In genomic region chr20:63238491-63239126, GRCh38 we compare ENCODE assay signal across 19 cellular contexts. TPM values are rescaled to one million over a fixed set of nuclear protein-coding genes. Genes with fewer than 3 reads are reported as not detected.
DNase-seq lines count a peak whose midpoint lies in the region; ATAC-seq and TF ChIP-seq lines count a peak whose summit lies in the region.
"Had no signal": no experiment of that assay in that cellular context is flagged by ENCODE, and none has a peak within 500 bp of the region (broad histone marks: within the 10 kb centered on the region; RNA-seq: fewer than 3 reads in every experiment).

No MANE protein-coding gene starts in this region.

- no peaks in the 10 kb centered on the region for H3K79me2 ChIP-seq in SK-N-SH (ENCODE audit: insufficient read depth)

- in situ Hi-C loops in GM13977 (cut with MboI; ENCODE audit: low pct_unique_long_range_greater_than_20kb, low sequenced_read_pairs, unreplicated experiment) = loop anchor here (25.0 kb wide), 1 partner anchor 99 kb away; no protein-coding TSS in a partner anchor

- H2AFZ ChIP-seq in SK-N-SH (ENCODE audit: low read depth) = no peak overlapping the region

- H3K36me3 ChIP-seq in BLaER1 = peaks cover 4% of the 10 kb centered on the region
- H3K36me3 ChIP-seq in SK-N-SH (replicated peaks in 1 of 2; ENCODE audit: control insufficient read depth in 1 of 2, insufficient read depth in 2 of 2, low read length in 1 of 2) = no peaks in the 10 kb centered on the region
- no peaks in the 10 kb centered on the region for H3K36me3 ChIP-seq in mucosa of descending colon (ENCODE audit: low read depth)

- intact Hi-C loops in mucosa of descending colon (cut with DNase I, micrococcal nuclease) = no loop called here

- H3K4me1 ChIP-seq in BLaER1 (peaks cover 98% of the 10 kb centered on the region), SK-N-SH (ENCODE audit: control insufficient read depth in 1 of 2, insufficient read depth in 2 of 2, low read depth in 1 of 2, low read length in 1 of 2) (peaks cover 0 to 7% of the 10 kb centered on the region in 2 experiments; a peak in 1 of 4 replicates), mucosa of descending colon (ENCODE audit: low read depth) (no peaks in the 10 kb centered on the region)

- DNase-seq in GM13977 (ENCODE audit: low spot score) (no peak), SK-N-SH (peak; percentile 57), mucosa of descending colon (no peak), NCI-H2107 (lab: John Stamatoyannopoulos, UW) (no peak), ureter (ENCODE audit: low spot score) (no peak), AML-193 (lab: John Stamatoyannopoulos, UW) (no peak)
- DNase-seq: activated naive CD4-positive, alpha-beta T cell treated with anti-CD3 and anti-CD28 coated beads, Interleukin-2, amount 50 U/mL, for 16 hours; CD4-positive, CD25-positive, alpha-beta regulatory T cell; central memory CD4-positive, alpha-beta T cell; natural killer cell; NCI-H1436; NCI-H510A; Right ventricle myocardium superior; stimulated activated CD4-positive, alpha-beta T cell treated with anti-CD3 and anti-CD28 coated beads, Interleukin-2, amount 100 ng/mL, for 48 hours had no signal

- H3K4me3 ChIP-seq in BLaER1 (peak overlapping the region; percentile 58), SK-N-SH (ENCODE audit: low read depth in 2 of 2, low read length in 1 of 2) (no peak overlapping the region), mucosa of descending colon (no peak overlapping the region)

- H4K20me1 ChIP-seq in BLaER1 (peaks cover 18% of the 10 kb centered on the region; the same call in 1 of the 2 replicates), SK-N-SH (ENCODE audit: insufficient read depth) (no peaks in the 10 kb centered on the region)

- no peaks in the 10 kb centered on the region for H3K9me2 ChIP-seq in SK-N-SH

- H3K27me3 ChIP-seq in BLaER1 (0 out of 2 replicates have a peak, but pooled peaks cover 2% of the 10 kb centered on the region), SK-N-SH (ENCODE audit: insufficient read depth) (no peaks in the 10 kb centered on the region)

- no peak for TF ChIP-seq EP300 in SK-N-SH (IDR thresholded peaks at IDR 0.05; ENCODE audit: borderline replicate concordance in 1 of 2, low read depth in 1 of 2, low read length in 1 of 2)

- peak overlapping the region; percentile 96 for H3K4me2 ChIP-seq in BLaER1
- no peak overlapping the region for H3K4me2 ChIP-seq in SK-N-SH

- 0 out of 2 replicates have a peak, but pooled peaks have one; percentile 16 for TF ChIP-seq RAD21 in SK-N-SH (IDR thresholded peaks at IDR 0.05; ENCODE audit: low read length)

- H3K27ac ChIP-seq in BLaER1 = peak overlapping the region; percentile 81
- H3K27ac ChIP-seq in SK-N-SH (ENCODE audit: low read depth in 2 of 2, low read length in 1 of 2) = no peak overlapping the region

- 35% methylated on average over 13 of the region's 18 CpGs for WGBS in SK-N-SH (ENCODE audit: low lambda C conversion rate)

- H3K9ac ChIP-seq in BLaER1 (peak overlapping the region; percentile 65), SK-N-SH (no peak overlapping the region)

- CTCF ChIA-PET in SK-N-SH (lab: Yijun Ruan, JAX) = interaction anchor here (1.1 to 15.6 kb wide), 3 partner anchors 14 to 56 kb away, joined by 3 to 168 read pairs (median 3); no protein-coding TSS in a partner anchor

- peak; percentile 32 for TF ChIP-seq CTCF in GM13977 (IDR thresholded peaks at IDR 0.05; ENCODE audit: extremely low read depth, insufficient read depth, missing control alignments)
- no peak for TF ChIP-seq CTCF in SK-N-SH (IDR thresholded peaks at IDR 0.05)
- no peak for TF ChIP-seq CTCF in mucosa of descending colon (IDR thresholded peaks at IDR 0.05)

- ATAC-seq in mucosa of descending colon (peak; percentile 48), HG03432 (IDR thresholded peaks at IDR 0.05; ENCODE audit: unreplicated experiment) (no peak)
- ATAC-seq: stimulated activated effector memory CD8-positive, alpha-beta T cell treated with anti-CD3 and anti-CD28 coated beads, Interleukin-12 subunit alpha, Interleukin-12 subunit beta, amount 100 ng/mL, for 72 hours had no signal

- no peaks in the 10 kb centered on the region for H3K9me3 ChIP-seq in BLaER1
- no peaks in the 10 kb centered on the region for H3K9me3 ChIP-seq in SK-N-SH
- no peaks in the 10 kb centered on the region for H3K9me3 ChIP-seq in mucosa of descending colon

- POLR2A ChIA-PET in SK-N-SH (lab: Yijun Ruan, JAX) = interaction anchor here (0.5 kb wide), 1 partner anchor 187 kb away, joined by 3 read pairs; no protein-coding TSS in a partner anchor

- no peaks in the 10 kb centered on the region for H3F3A ChIP-seq in SK-N-SH (replicated peaks; ENCODE audit: insufficient read depth)

TF ChIP-seq in SK-N-SH, 30 proteins besides CTCF, POLR2A, EP300 and RAD21:
- TF ChIP-seq YY1 (IDR thresholded peaks at IDR 0.05; ENCODE audit: low read depth) (no peak), ZBTB33 (IDR thresholded peaks at IDR 0.05; ENCODE audit: borderline replicate concordance, low read depth) (no peak), ELF1 (IDR thresholded peaks at IDR 0.05) (no peak), TEAD4 (IDR thresholded peaks at IDR 0.05; ENCODE audit: borderline replicate concordance, insufficient read depth) (no peak), TAF1 (IDR thresholded peaks at IDR 0.05; ENCODE audit: borderline replicate concordance, low read depth, low read length) (no peak), MAX (IDR thresholded peaks at IDR 0.05; ENCODE audit: low read depth) (no peak), USF2 (IDR thresholded peaks at IDR 0.05; ENCODE audit: borderline replicate concordance, low read depth, low read length) (no peak), FOXM1 (IDR thresholded peaks at IDR 0.05; ENCODE audit: low read depth) (no peak), GATA2 (CRISPR knock-in tag; IDR thresholded peaks at IDR 0.05) (no peak), JUND (IDR thresholded peaks at IDR 0.05) (no peak)

RNA-seq across cellular contexts. Expression of gene BIRC7, which starts 2.9 kb away (rescaled TPM):
- polyA plus RNA-seq in SK-N-SH (2012; rRNA removed) = not detected in 2 replicates
- polyA plus RNA-seq in SK-N-SH (2012; cell fraction: cytosol; rRNA removed) = not detected in 2 replicates
- not detected in 2 replicates for polyA plus RNA-seq in SK-N-SH (2012; cell fraction: nucleus; rRNA removed)
- total RNA-seq in mucosa of descending colon (under 1 TPM in 1 of 3 donors, not detected in 2; 0.22 TPM), ureter (0.60 TPM)
- total RNA-seq: CD4-positive, CD25-positive, alpha-beta regulatory T cell; natural killer cell had no signal
- polyA plus RNA-seq: CD4-positive, CD25-positive, alpha-beta regulatory T cell had no signal

RNA-seq across cellular contexts. Expression of gene NKAIN4, which starts 15.7 kb away (rescaled TPM):
- not detected in 2 replicates for polyA plus RNA-seq in SK-N-SH (2012; rRNA removed)
- polyA plus RNA-seq in SK-N-SH (2012; cell fraction: cytosol; rRNA removed) = not detected in 2 replicates
- polyA plus RNA-seq in SK-N-SH (2012; cell fraction: nucleus; rRNA removed) = 0.13 TPM in 1 of 2 replicates, not detected in the other
- total RNA-seq in mucosa of descending colon (1 to 10 TPM in 1 of 3 donors, not detected in 2; 1.6 TPM), ureter (not detected)
- total RNA-seq: CD4-positive, CD25-positive, alpha-beta regulatory T cell; natural killer cell; Right ventricle myocardium superior had no signal
- polyA plus RNA-seq: CD4-positive, CD25-positive, alpha-beta regulatory T cell had no signal

RNA-seq across cellular contexts. Expression of gene YTHDF1, which starts 22.7 kb away (rescaled TPM):
- 15.5 and 17.0 TPM in 2 replicates for polyA plus RNA-seq in SK-N-SH (2012; rRNA removed)
- 15.9 and 17.6 TPM in 2 replicates for polyA plus RNA-seq in SK-N-SH (2012; cell fraction: cytosol; rRNA removed)
- 25.6 and 28.5 TPM in 2 replicates for polyA plus RNA-seq in SK-N-SH (2012; cell fraction: nucleus; rRNA removed)
- 10 to 100 TPM; 32.0 to 37.2 (median 34.2) TPM for total RNA-seq in mucosa of descending colon
- 36.3 TPM for total RNA-seq in ureter

RNA-seq across cellular contexts. Expression of gene ARFGAP1, which starts 34.0 kb away (rescaled TPM):
- polyA plus RNA-seq in SK-N-SH (2012; rRNA removed) = 72.7 and 77.0 TPM in 2 replicates
- polyA plus RNA-seq in SK-N-SH (2012; cell fraction: cytosol; rRNA removed) = 15.2 and 23.1 TPM in 2 replicates
- 483 and 544 TPM in 2 replicates for polyA plus RNA-seq in SK-N-SH (2012; cell fraction: nucleus; rRNA removed)
- total RNA-seq in mucosa of descending colon (10 to 100 TPM; 76.5 to 85.8 (median 82.4) TPM), ureter (94.8 TPM)

RNA-seq across cellular contexts. Expression of gene COL20A1, which starts 54.4 kb away (rescaled TPM):
- not detected in 2 replicates for polyA plus RNA-seq in SK-N-SH (2012; rRNA removed)
- polyA plus RNA-seq in SK-N-SH (2012; cell fraction: cytosol; rRNA removed) = not detected in 2 replicates
- polyA plus RNA-seq in SK-N-SH (2012; cell fraction: nucleus; rRNA removed) = 0.01 and 0.05 TPM in 2 replicates
- total RNA-seq in mucosa of descending colon (not detected), ureter (not detected)
- total RNA-seq: kidney epithelial cell, renal cortical epithelial cell, Right ventricle myocardium superior had no signal
- polyA plus RNA-seq: CD4-positive, CD25-positive, alpha-beta regulatory T cell had no signal
